ENCODE assay signal across 30 cellular contexts in genomic region chr3:137471553-137472204, GRCh38.
"Had no signal": no experiment of that assay in that cellular context is flagged by ENCODE, and none has a peak within 500 bp of the region (broad histone marks: within the 10 kb centered on the region; RNA-seq: fewer than 3 reads in every experiment).

No MANE protein-coding gene starts in this region.

- H3K4me1 Mint-ChIP-seq: endodermal cell; memory B cell; mesothelial cell of epicardium; naive B cell; stimulated activated naive CD8-positive, alpha-beta T cell treated with anti-CD3 and anti-CD28 coated beads, Interleukin-15, amount 100 ng/mL, for 72 hours had no signal

- H3K4me1 ChIP-seq: colonic mucosa, esophagus muscularis mucosa, foreskin keratinocyte, gastroesophageal sphincter, heart left ventricle, prostate gland, right atrium auricular region, sigmoid colon, spleen, suprapubic skin, transverse colon, upper lobe of right lung, uterus had no signal

- FAIRE-seq: endothelial cell of umbilical vein, kidney had no signal

- H2AFZ ChIP-seq: hepatocyte had no signal

- H3K36me3 Mint-ChIP-seq: memory B cell; mesothelial cell of epicardium; naive B cell; natural killer cell treated with Interleukin-12 subunit alpha and Interleukin-12 subunit beta and Interleukin-15 and Interleukin-18, amount 100 ng/mL, for 72 hours had no signal

- ATAC-seq: foreskin keratinocyte; gastroesophageal sphincter; heart left ventricle; left ventricle myocardium superior; mucosa of descending colon; natural killer cell treated with Interleukin-12 subunit alpha and Interleukin-12 subunit beta and Interleukin-15 and Interleukin-18, amount 100 ng/mL, for 72 hours; stimulated activated naive CD8-positive, alpha-beta T cell treated with anti-CD3 and anti-CD28 coated beads, Interleukin-15, amount 100 ng/mL, for 72 hours; upper lobe of right lung had no signal

- H3K27ac ChIP-seq: colonic mucosa, esophagus muscularis mucosa, foreskin keratinocyte, gastroesophageal sphincter, heart left ventricle, hepatocyte, prostate gland, right atrium auricular region, sigmoid colon, spleen, suprapubic skin, transverse colon, upper lobe of right lung, uterus had no signal

- H3K27me3 Mint-ChIP-seq: dendritic cell treated with granulocyte-macrophage colony-stimulating factor and Interleukin-4, amounts not matched to agents 40 ng/mL and 50 ng/mL, for 4 days; memory B cell; naive B cell; natural killer cell treated with Interleukin-12 subunit alpha and Interleukin-12 subunit beta and Interleukin-15 and Interleukin-18, amount 100 ng/mL, for 72 hours; stimulated activated naive CD8-positive, alpha-beta T cell treated with anti-CD3 and anti-CD28 coated beads, Interleukin-15, amount 100 ng/mL, for 72 hours had no signal

- H3K27ac Mint-ChIP-seq: dendritic cell treated with granulocyte-macrophage colony-stimulating factor and Interleukin-4, amounts not matched to agents 40 ng/mL and 50 ng/mL, for 4 days; endodermal cell; memory B cell; mesothelial cell of epicardium; naive B cell; natural killer cell treated with Interleukin-12 subunit alpha and Interleukin-12 subunit beta and Interleukin-15 and Interleukin-18, amount 100 ng/mL, for 72 hours; stimulated activated naive CD8-positive, alpha-beta T cell treated with anti-CD3 and anti-CD28 coated beads, Interleukin-15, amount 100 ng/mL, for 72 hours had no signal

- H3K9me3 ChIP-seq: colonic mucosa, esophagus muscularis mucosa, gastroesophageal sphincter, heart left ventricle, mucosa of descending colon, prostate gland, right atrium auricular region, sigmoid colon, suprapubic skin, transverse colon, upper lobe of right lung, uterus had no signal

- H3K9me3 Mint-ChIP-seq: endodermal cell; mesothelial cell of epicardium; stimulated activated naive CD8-positive, alpha-beta T cell treated with anti-CD3 and anti-CD28 coated beads, Interleukin-15, amount 100 ng/mL, for 72 hours had no signal

- H3K79me2 ChIP-seq: hepatocyte had no signal

- DNase-seq: colonic mucosa; effector CD8-positive, alpha-beta T cell; endodermal cell; foreskin keratinocyte; heart left ventricle; kidney; left ventricle myocardium superior; mucosa of descending colon; naive B cell; nucleus accumbens; sigmoid colon; spleen; stimulated activated CD4-positive, alpha-beta T cell treated with anti-CD3 and anti-CD28 coated beads, Interleukin-4, amount 100 ng/mL, for 4 hours; stimulated activated naive CD4-positive, alpha-beta T cell; stimulated activated naive CD8-positive, alpha-beta T cell treated with anti-CD3 and anti-CD28 coated beads, Interleukin-15, amount 100 ng/mL, for 72 hours; transverse colon; upper lobe of right lung; uterus had no signal

- H3K27me3 ChIP-seq: colonic mucosa, esophagus muscularis mucosa, foreskin keratinocyte, gastroesophageal sphincter, heart left ventricle, hepatocyte, right atrium auricular region, sigmoid colon, spleen, suprapubic skin, transverse colon, upper lobe of right lung, uterus had no signal

- H3K4me3 Mint-ChIP-seq: dendritic cell treated with granulocyte-macrophage colony-stimulating factor and Interleukin-4, amounts not matched to agents 40 ng/mL and 50 ng/mL, for 4 days; endodermal cell; memory B cell; mesothelial cell of epicardium; naive B cell; natural killer cell treated with Interleukin-12 subunit alpha and Interleukin-12 subunit beta and Interleukin-15 and Interleukin-18, amount 100 ng/mL, for 72 hours; stimulated activated naive CD8-positive, alpha-beta T cell treated with anti-CD3 and anti-CD28 coated beads, Interleukin-15, amount 100 ng/mL, for 72 hours had no signal

- H3K4me2 ChIP-seq: hepatocyte had no signal

- H3K4me3 ChIP-seq: colonic mucosa, esophagus muscularis mucosa, gastroesophageal sphincter, heart left ventricle, hepatocyte, lung, mucosa of descending colon, prostate gland, right atrium auricular region, sigmoid colon, spleen, suprapubic skin, transverse colon, upper lobe of right lung, uterus had no signal

- H3K36me3 ChIP-seq: colonic mucosa, esophagus muscularis mucosa, gastroesophageal sphincter, heart left ventricle, prostate gland, right atrium auricular region, sigmoid colon, spleen, suprapubic skin, transverse colon, upper lobe of right lung, uterus had no signal
